ENCODE assay signal across 1 cellular context in the genomic region with DNA sequence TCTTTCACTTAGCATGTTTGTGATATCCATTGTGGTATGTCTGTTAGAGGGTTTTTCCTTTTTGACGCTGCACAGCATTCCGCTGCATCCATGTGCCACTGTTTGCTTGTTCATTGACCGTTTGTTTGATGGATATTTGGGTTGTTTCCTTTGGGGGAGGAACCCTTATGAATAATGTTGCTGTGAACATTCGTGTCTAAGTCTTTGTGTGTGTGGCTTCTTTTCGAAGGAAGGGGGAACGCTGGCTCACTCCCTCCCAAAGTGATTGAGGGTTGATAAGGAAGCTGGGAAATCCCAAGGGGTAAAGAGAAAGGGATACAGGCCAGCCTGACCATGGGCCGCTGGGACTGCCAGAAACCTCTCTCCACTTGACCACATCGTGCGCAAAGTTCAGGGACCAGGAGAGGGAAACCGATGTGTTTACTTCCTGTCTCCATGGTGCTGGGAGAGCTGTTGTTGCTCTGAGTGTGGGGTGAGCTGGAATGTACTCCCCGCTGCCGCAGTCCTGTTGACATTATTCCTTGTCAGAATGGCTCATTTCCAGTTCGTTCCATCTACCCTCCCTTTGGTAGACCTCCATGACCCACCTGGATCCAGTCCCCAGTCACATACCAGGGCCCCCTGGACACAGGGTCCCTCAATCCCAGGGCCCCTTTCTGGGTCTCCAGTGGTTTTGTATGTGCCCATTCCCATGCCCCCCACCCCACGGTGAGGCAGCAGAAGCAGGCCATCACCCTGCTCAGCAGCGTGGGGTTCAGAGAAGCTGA.
TF ChIP-seq lines count a peak whose summit lies in the region.

No MANE protein-coding gene starts in this region.

TF ChIP-seq in HepG2, 621 proteins besides CTCF, POLR2A, EP300 and RAD21 (continued from another document and continues in another):
- TF ChIP-seq ZNF280D (CRISPR knock-in tag; IDR thresholded peaks at IDR 0.05) (no peak), ZEB1 (IDR thresholded peaks at IDR 0.05; ENCODE audit: insufficient replicate concordance, low read depth) (peak; percentile 54), THAP9 (CRISPR knock-in tag; IDR thresholded peaks at IDR 0.05; ENCODE audit: borderline replicate concordance) (peak; percentile 81; the same call in 1 of the 2 replicates), ZNF557 (CRISPR knock-in tag; IDR thresholded peaks at IDR 0.05) (peak; percentile 29; the same call in 1 of the 2 replicates), KDM2A (CRISPR knock-in tag; IDR thresholded peaks at IDR 0.05; ENCODE audit: borderline replicate concordance, low read depth) (peak; percentile 84), BORCS8-MEF2B (CRISPR knock-in tag; IDR thresholded peaks at IDR 0.05) (0 out of 2 replicates have a peak, but pooled peaks have one; percentile 62), ELF3 (CRISPR knock-in tag; IDR thresholded peaks at IDR 0.05) (peak; percentile 95), HMG20A (CRISPR knock-in tag; IDR thresholded peaks at IDR 0.05; ENCODE audit: borderline replicate concordance) (peak; percentile 76; the same call in 1 of the 2 replicates), KMT2B (CRISPR knock-in tag; IDR thresholded peaks at IDR 0.05) (peak; percentile 83), ZFP36L2 (CRISPR knock-in tag; IDR thresholded peaks at IDR 0.05) (no peak), MED1 (CRISPR knock-in tag; IDR thresholded peaks at IDR 0.05) (peak; percentile 99), KDM3A (CRISPR knock-in tag; IDR thresholded peaks at IDR 0.05; ENCODE audit: low read depth) (peak; percentile 70), TGIF2 (CRISPR knock-in tag; IDR thresholded peaks at IDR 0.05) (peak; percentile 61; the same call in 1 of the 2 replicates), GABPB1 (CRISPR knock-in tag; IDR thresholded peaks at IDR 0.05) (peak; percentile 84), CEBPG (CRISPR knock-in tag; IDR thresholded peaks at IDR 0.05) (peak; percentile 65), MYC (CRISPR knock-in tag; IDR thresholded peaks at IDR 0.05; ENCODE audit: borderline replicate concordance) (peak; percentile 85), REXO4 (CRISPR knock-in tag; IDR thresholded peaks at IDR 0.05; ENCODE audit: borderline replicate concordance) (no peak), ZNF607 (CRISPR knock-in tag; IDR thresholded peaks at IDR 0.05; ENCODE audit: borderline replicate concordance) (no peak), ZKSCAN1 (IDR thresholded peaks at IDR 0.05; ENCODE audit: low read length) (peak; percentile 27; the same call in 1 of the 2 replicates), ZNF382 (CRISPR knock-in tag; IDR thresholded peaks at IDR 0.05; ENCODE audit: borderline replicate concordance) (no peak), IRF9 (CRISPR knock-in tag; IDR thresholded peaks at IDR 0.05; ENCODE audit: borderline replicate concordance) (peak; percentile 83), FOXA3 (CRISPR knock-in tag; IDR thresholded peaks at IDR 0.05) (peak; percentile 97), ZNF34 (CRISPR knock-in tag; IDR thresholded peaks at IDR 0.05; ENCODE audit: borderline replicate concordance) (no peak), PBX3 (CRISPR knock-in tag; IDR thresholded peaks at IDR 0.05; ENCODE audit: borderline replicate concordance) (no peak), ZNF7 (CRISPR knock-in tag; IDR thresholded peaks at IDR 0.05) (no peak; the same call in 1 of the 2 replicates), ZMAT3 (CRISPR knock-in tag; conservative IDR thresholded peaks at IDR 0.05) (peak; percentile 73), ZFP62 (CRISPR knock-in tag; IDR thresholded peaks at IDR 0.05) (no peak), ZGPAT (CRISPR knock-in tag; IDR thresholded peaks at IDR 0.05) (peak; percentile 85)
- TF ChIP-seq, protein P1, sequence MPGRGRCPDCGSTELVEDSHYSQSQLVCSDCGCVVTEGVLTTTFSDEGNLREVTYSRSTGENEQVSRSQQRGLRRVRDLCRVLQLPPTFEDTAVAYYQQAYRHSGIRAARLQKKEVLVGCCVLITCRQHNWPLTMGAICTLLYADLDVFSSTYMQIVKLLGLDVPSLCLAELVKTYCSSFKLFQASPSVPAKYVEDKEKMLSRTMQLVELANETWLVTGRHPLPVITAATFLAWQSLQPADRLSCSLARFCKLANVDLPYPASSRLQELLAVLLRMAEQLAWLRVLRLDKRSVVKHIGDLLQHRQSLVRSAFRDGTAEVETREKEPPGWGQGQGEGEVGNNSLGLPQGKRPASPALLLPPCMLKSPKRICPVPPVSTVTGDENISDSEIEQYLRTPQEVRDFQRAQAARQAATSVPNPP (CRISPR knock-in tag; IDR thresholded peaks at IDR 0.05): 0 out of 2 replicates have a peak, but pooled peaks have one; percentile 45
- TF ChIP-seq, protein P2, sequence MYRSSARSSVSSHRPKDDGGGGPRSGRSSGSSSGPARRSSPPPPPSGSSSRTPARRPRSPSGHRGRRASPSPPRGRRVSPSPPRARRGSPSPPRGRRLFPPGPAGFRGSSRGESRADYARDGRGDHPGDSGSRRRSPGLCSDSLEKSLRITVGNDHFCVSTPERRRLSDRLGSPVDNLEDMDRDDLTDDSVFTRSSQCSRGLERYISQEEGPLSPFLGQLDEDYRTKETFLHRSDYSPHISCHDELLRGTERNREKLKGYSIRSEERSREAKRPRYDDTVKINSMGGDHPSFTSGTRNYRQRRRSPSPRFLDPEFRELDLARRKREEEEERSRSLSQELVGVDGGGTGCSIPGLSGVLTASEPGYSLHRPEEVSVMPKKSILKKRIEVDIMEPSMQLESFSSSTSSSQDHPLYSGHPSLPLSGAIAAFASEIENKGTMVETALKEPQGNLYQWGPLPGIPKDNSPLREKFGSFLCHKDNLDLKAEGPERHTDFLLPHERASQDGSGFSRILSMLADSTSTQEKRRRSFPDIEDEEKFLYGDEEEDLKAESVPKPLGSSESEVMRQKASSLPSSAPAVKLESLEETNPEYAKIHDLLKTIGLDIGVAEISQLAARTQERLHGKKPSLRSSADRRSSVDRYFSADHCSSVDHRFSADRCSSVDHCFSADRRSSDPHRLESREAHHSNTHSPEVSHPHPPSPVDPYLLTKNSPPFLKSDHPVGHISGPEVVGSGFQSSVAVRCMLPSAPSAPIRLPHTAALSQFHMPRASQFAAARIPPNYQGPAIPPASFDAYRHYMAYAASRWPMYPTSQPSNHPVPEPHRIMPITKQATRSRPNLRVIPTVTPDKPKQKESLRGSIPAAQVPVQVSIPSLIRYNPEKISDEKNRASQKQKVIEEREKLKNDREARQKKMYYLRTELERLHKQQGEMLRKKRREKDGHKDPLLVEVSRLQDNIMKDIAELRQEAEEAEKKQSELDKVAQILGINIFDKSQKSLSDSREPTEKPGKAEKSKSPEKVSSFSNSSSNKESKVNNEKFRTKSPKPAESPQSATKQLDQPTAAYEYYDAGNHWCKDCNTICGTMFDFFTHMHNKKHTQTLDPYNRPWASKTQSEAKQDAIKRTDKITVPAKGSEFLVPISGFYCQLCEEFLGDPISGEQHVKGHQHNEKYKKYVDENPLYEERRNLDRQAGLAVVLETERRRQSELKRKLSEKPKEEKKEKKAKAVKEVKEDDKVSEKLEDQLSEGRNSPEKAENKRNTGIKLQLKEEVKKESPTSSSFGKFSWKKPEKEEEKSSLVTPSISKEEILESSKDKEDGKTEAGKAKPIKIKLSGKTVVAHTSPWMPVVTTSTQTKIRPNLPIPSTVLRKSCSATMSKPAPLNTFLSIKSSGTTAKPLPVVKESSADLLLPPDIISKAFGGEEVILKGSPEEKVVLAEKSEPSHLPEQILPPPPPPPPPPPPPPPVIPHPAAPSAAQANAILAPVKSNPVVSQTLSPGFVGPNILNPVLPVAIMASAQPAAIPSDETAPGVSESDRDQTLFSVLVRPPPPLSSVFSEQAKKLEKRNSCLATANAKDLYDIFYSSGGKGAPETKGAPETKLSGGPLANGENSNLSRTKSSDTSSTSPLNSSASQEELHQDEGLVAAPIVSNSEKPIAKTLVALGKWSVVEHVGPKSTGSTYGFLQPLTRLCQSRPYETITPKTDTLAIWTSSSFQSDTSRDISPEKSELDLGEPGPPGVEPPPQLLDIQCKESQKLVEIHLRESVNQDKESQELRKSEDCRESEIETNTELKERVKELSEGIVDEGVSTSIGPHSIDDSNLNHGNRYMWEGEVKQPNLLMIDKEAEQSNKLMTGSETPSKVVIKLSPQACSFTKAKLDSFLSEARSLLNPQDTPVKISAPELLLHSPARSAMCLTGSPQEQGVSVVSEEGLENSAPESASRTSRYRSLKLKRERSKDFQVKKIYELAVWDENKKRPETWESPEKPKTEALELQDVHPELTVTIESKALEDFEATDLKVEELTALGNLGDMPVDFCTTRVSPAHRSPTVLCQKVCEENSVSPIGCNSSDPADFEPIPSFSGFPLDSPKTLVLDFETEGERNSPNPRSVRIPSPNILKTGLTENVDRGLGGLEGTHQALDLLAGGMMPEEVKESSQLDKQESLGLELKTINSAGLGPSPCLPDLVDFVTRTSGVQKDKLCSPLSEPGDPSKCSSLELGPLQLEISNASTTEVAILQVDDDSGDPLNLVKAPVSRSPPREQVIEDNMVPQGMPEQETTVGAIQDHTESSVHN (CRISPR knock-in tag; IDR thresholded peaks at IDR 0.05): peak; percentile 83; the same call in 1 of the 2 replicates
- TF ChIP-seq, protein P3, sequence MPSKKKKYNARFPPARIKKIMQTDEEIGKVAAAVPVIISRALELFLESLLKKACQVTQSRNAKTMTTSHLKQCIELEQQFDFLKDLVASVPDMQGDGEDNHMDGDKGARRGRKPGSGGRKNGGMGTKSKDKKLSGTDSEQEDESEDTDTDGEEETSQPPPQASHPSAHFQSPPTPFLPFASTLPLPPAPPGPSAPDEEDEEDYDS (CRISPR knock-in tag; IDR thresholded peaks at IDR 0.05): peak; percentile 77
- TF ChIP-seq, protein P4, sequence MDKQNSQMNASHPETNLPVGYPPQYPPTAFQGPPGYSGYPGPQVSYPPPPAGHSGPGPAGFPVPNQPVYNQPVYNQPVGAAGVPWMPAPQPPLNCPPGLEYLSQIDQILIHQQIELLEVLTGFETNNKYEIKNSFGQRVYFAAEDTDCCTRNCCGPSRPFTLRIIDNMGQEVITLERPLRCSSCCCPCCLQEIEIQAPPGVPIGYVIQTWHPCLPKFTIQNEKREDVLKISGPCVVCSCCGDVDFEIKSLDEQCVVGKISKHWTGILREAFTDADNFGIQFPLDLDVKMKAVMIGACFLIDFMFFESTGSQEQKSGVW (CRISPR knock-in tag; IDR thresholded peaks at IDR 0.05; ENCODE audit: borderline replicate concordance): no peak
